ENCODE assay signal across 20 cellular contexts in genomic region chr12:131287015-131287937, GRCh38.
"Had no signal": no experiment of that assay in that cellular context is flagged by ENCODE, and none has a peak within 500 bp of the region (broad histone marks: within the 10 kb centered on the region; RNA-seq: fewer than 3 reads in every experiment).

No MANE protein-coding gene starts in this region.

- H3K27ac Mint-ChIP-seq: activated naive CD4-positive, alpha-beta T cell treated with anti-CD3 and anti-CD28 coated beads, Interleukin-2, amount 50 U/mL, for 72 hours; brain; dendritic cell treated with granulocyte-macrophage colony-stimulating factor and Interleukin-4, amounts not matched to agents 40 ng/mL and 50 ng/mL, for 4 days; naive thymus-derived CD4-positive, alpha-beta T cell; T-cell had no signal

- H3K27me3 ChIP-seq: gastrocnemius medialis, neutrophil had no signal

- DNase-seq: activated CD4-positive, alpha-beta T cell treated with anti-CD3 and anti-CD28 coated beads, Interleukin-2, amount 50 U/mL, for 48 hours; activated gamma-delta T cell; activated T-cell treated with anti-CD3 and anti-CD28 coated beads, Interleukin-2, amount 50 U/mL, for 48 hours; amygdala; effector memory CD4-positive, alpha-beta T cell; SHP77; SK-N-SH; T-cell; T-helper 9 cell had no signal

- H3K27me3 Mint-ChIP-seq: dendritic cell treated with granulocyte-macrophage colony-stimulating factor and Interleukin-4, amounts not matched to agents 40 ng/mL and 50 ng/mL, for 4 days; naive thymus-derived CD4-positive, alpha-beta T cell; T-cell had no signal

- H3K4me3 Mint-ChIP-seq: brain; dendritic cell treated with granulocyte-macrophage colony-stimulating factor and Interleukin-4, amounts not matched to agents 40 ng/mL and 50 ng/mL, for 4 days; naive thymus-derived CD4-positive, alpha-beta T cell; T-cell had no signal

- ATAC-seq: activated naive CD4-positive, alpha-beta T cell treated with anti-CD3 and anti-CD28 coated beads, Interleukin-2, amount 50 U/mL, for 72 hours; gastrocnemius medialis; heart right ventricle; left colon; mucosa of descending colon; naive thymus-derived CD4-positive, alpha-beta T cell; right cardiac atrium; T-cell had no signal

- H3K9me3 ChIP-seq: gastrocnemius medialis, heart right ventricle, mucosa of descending colon, neutrophil, SK-N-SH had no signal

- H3K4me3 ChIP-seq: gastrocnemius medialis, heart right ventricle, mucosa of descending colon, smooth muscle cell had no signal

- H3K27ac ChIP-seq: gastrocnemius medialis, heart right ventricle, neutrophil had no signal

- H3K9me3 Mint-ChIP-seq: dendritic cell treated with granulocyte-macrophage colony-stimulating factor and Interleukin-4, amounts not matched to agents 40 ng/mL and 50 ng/mL, for 4 days had no signal

- H3K36me3 ChIP-seq: gastrocnemius medialis, heart right ventricle, neutrophil had no signal

- H3K4me1 Mint-ChIP-seq: T-cell had no signal

- H3K36me3 Mint-ChIP-seq: activated naive CD4-positive, alpha-beta T cell treated with anti-CD3 and anti-CD28 coated beads, Interleukin-2, amount 50 U/mL, for 72 hours; brain; naive thymus-derived CD4-positive, alpha-beta T cell; T-cell had no signal

- H3K4me1 ChIP-seq: gastrocnemius medialis, heart right ventricle had no signal
